Comparison of ENCODE assay signal across 1 cellular context in genomic region chr21:45338326-45339017, GRCh38.
TF ChIP-seq lines count a peak whose summit lies in the region.

No MANE protein-coding gene starts in this region.

TF ChIP-seq in HepG2, 621 proteins besides CTCF, POLR2A, EP300 and RAD21:
- TF ChIP-seq ZNF567 (CRISPR knock-in tag; IDR thresholded peaks at IDR 0.05; ENCODE audit: borderline replicate concordance) (no peak), ZNF367 (CRISPR knock-in tag; IDR thresholded peaks at IDR 0.05; ENCODE audit: borderline replicate concordance) (no peak), BCL3 (CRISPR knock-in tag; IDR thresholded peaks at IDR 0.05) (no peak), ZNF547 (CRISPR knock-in tag; IDR thresholded peaks at IDR 0.05) (no peak), ZNF18 (CRISPR knock-in tag; IDR thresholded peaks at IDR 0.05; ENCODE audit: insufficient replicate concordance) (no peak), ZIK1 (CRISPR knock-in tag; IDR thresholded peaks at IDR 0.05; ENCODE audit: borderline replicate concordance, low read depth) (no peak), THAP8 (CRISPR knock-in tag; IDR thresholded peaks at IDR 0.05; ENCODE audit: borderline replicate concordance) (no peak), U2AF1 (optimal IDR thresholded peaks at IDR 0.05; ENCODE audit: low read depth, low read length) (no peak), PCBP2 (optimal IDR thresholded peaks at IDR 0.05; ENCODE audit: low read depth, low read length, poor library complexity, severe bottlenecking) (no peak), TEAD2 (CRISPR knock-in tag; IDR thresholded peaks at IDR 0.05) (no peak), RFXAP (CRISPR knock-in tag; IDR thresholded peaks at IDR 0.05; ENCODE audit: borderline replicate concordance) (no peak), HHEX (CRISPR knock-in tag; IDR thresholded peaks at IDR 0.05) (no peak), SCMH1 (CRISPR knock-in tag; IDR thresholded peaks at IDR 0.05; ENCODE audit: borderline replicate concordance) (no peak), POLR2AphosphoS5 (IDR thresholded peaks at IDR 0.05; ENCODE audit: low read depth, low read length) (no peak), SOX5 (CRISPR knock-in tag; IDR thresholded peaks at IDR 0.05; ENCODE audit: borderline replicate concordance) (no peak), ZNF12 (CRISPR knock-in tag; IDR thresholded peaks at IDR 0.05) (no peak), TCF7 (IDR thresholded peaks at IDR 0.05; ENCODE audit: low read depth) (no peak), NFE2 (CRISPR knock-in tag; IDR thresholded peaks at IDR 0.05) (no peak)
- TF ChIP-seq, protein P1, sequence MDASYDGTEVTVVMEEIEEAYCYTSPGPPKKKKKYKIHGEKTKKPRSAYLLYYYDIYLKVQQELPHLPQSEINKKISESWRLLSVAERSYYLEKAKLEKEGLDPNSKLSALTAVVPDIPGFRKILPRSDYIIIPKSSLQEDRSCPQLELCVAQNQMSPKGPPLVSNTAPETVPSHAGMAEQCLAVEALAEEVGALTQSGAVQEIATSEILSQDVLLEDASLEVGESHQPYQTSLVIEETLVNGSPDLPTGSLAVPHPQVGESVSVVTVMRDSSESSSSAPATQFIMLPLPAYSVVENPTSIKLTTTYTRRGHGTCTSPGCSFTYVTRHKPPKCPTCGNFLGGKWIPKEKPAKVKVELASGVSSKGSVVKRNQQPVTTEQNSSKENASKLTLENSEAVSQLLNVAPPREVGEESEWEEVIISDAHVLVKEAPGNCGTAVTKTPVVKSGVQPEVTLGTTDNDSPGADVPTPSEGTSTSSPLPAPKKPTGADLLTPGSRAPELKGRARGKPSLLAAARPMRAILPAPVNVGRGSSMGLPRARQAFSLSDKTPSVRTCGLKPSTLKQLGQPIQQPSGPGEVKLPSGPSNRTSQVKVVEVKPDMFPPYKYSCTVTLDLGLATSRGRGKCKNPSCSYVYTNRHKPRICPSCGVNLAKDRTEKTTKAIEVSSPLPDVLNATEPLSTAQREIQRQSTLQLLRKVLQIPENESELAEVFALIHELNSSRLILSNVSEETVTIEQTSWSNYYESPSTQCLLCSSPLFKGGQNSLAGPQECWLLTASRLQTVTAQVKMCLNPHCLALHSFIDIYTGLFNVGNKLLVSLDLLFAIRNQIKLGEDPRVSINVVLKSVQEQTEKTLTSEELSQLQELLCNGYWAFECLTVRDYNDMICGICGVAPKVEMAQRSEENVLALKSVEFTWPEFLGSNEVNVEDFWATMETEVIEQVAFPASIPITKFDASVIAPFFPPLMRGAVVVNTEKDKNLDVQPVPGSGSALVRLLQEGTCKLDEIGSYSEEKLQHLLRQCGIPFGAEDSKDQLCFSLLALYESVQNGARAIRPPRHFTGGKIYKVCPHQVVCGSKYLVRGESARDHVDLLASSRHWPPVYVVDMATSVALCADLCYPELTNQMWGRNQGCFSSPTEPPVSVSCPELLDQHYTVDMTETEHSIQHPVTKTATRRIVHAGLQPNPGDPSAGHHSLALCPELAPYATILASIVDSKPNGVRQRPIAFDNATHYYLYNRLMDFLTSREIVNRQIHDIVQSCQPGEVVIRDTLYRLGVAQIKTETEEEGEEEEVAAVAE (CRISPR knock-in tag; IDR thresholded peaks at IDR 0.05; ENCODE audit: borderline replicate concordance): no peak
